Comparison of ENCODE assay signal across 29 cellular contexts in the genomic region with DNA sequence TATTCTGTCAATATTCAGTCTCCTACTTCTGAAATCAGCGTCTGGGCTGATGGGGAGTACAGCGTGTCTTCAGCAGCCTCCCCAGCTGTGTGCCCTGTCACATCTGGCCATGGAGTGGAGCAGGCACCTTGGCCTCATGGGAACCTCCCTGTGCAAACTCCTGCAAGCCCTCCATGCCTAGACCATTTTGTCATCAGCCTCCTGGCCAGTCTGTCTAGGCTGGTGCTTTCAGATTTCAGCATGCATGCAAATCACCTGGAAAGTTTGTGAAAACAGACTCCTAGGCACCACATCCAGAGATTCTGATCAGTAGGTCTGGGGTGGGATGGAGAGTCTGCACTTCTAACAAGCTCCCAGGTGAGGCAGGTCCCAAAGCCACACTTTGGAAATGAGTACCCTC. TPM values are rescaled to one million over a fixed set of nuclear protein-coding genes. Genes with fewer than 3 reads are reported as not detected.
"Had no signal": no experiment of that assay in that cellular context is flagged by ENCODE, and none has a peak within 500 bp of the region (broad histone marks: within the 10 kb centered on the region; RNA-seq: fewer than 3 reads in every experiment).

No MANE protein-coding gene starts in this region.

- H3K36me3 ChIP-seq: left lung, neutrophil, ovary, transverse colon, uterus had no signal

- H3K9me3 Mint-ChIP-seq: activated CD4-positive, alpha-beta memory T cell treated with anti-CD3 and anti-CD28 coated beads, Interleukin-2, amount 10 ng/mL, durations not matched to agents 7 days and 5 days; nephron had no signal

- H3K36me3 Mint-ChIP-seq: brain, immature natural killer cell had no signal

- H3K4me1 ChIP-seq: left lung, psoas muscle, transverse colon, uterus had no signal

- H3K4me1 Mint-ChIP-seq: brain, immature natural killer cell, nephron had no signal

- H3K9me3 ChIP-seq: left lung, neutrophil, ovary, psoas muscle, transverse colon, uterus had no signal

- H3K4me3 Mint-ChIP-seq: activated CD4-positive, alpha-beta memory T cell treated with anti-CD3 and anti-CD28 coated beads, Interleukin-2, amount 10 ng/mL, durations not matched to agents 7 days and 5 days; activated naive CD4-positive, alpha-beta T cell treated with anti-CD3 and anti-CD28 coated beads for 36 hours; activated T-cell treated with anti-CD3 and anti-CD28 coated beads, Interleukin-2, amount 50 U/mL, for 72 hours; brain; dendritic cell treated with granulocyte-macrophage colony-stimulating factor and Interleukin-4, amounts not matched to agents 40 ng/mL and 50 ng/mL, for 4 days; immature natural killer cell; nephron; T-helper 1 cell treated with Interleukin-12 subunit alpha and Interleukin-12 subunit beta and Interleukin-4 antibody, amounts not matched to agents 30 μg/mL and 1 μg/mL, for 36 hours had no signal

- ATAC-seq: left lung, psoas muscle, right cardiac atrium had no signal

- DNase-seq: activated CD4-positive, alpha-beta memory T cell treated with anti-CD3 and anti-CD28 coated beads, Interleukin-2, amount 10 ng/mL, durations not matched to agents 7 days and 5 days; activated CD4-positive, alpha-beta T cell treated with anti-CD3 and anti-CD28 coated beads for 4 hours; activated CD4-positive, CD25-positive, alpha-beta regulatory T cell; activated effector memory CD4-positive, alpha-beta T cell treated with Interleukin-2 at 50 U/mL for 16 hours; activated naive CD4-positive, alpha-beta T cell treated with anti-CD3 and anti-CD28 coated beads for 36 hours; activated T-cell treated with anti-CD3 and anti-CD28 coated beads, Interleukin-2, amount 50 U/mL, for 72 hours; effector CD8-positive, alpha-beta T cell; erythroblast; foreskin fibroblast; immature natural killer cell; kidney glomerular epithelial cell; left lung; midbrain; ovary; psoas muscle; right cardiac atrium; stimulated activated CD4-positive, alpha-beta T cell treated with anti-CD3 and anti-CD28 coated beads, Interleukin-12 subunit alpha, Interleukin-12 subunit beta, amount 100 ng/mL, for 4 hours; stimulated activated CD4-positive, alpha-beta T cell treated with anti-CD3 and anti-CD28 coated beads, Interleukin-4, amount 100 ng/mL, for 4 hours; transverse colon; uterus had no signal

- H3K27ac ChIP-seq: left lung, neutrophil, ovary, psoas muscle, transverse colon, uterus had no signal

- H3K4me3 ChIP-seq: left lung, ovary, psoas muscle, transverse colon, uterus had no signal

- H3K27me3 ChIP-seq: left lung, neutrophil, ovary, transverse colon had no signal

- H3K27ac Mint-ChIP-seq: activated CD4-positive, alpha-beta memory T cell treated with anti-CD3 and anti-CD28 coated beads, Interleukin-2, amount 10 ng/mL, durations not matched to agents 7 days and 5 days; activated naive CD4-positive, alpha-beta T cell treated with anti-CD3 and anti-CD28 coated beads for 36 hours; activated T-cell treated with anti-CD3 and anti-CD28 coated beads, Interleukin-2, amount 50 U/mL, for 72 hours; dendritic cell treated with granulocyte-macrophage colony-stimulating factor and Interleukin-4, amounts not matched to agents 40 ng/mL and 50 ng/mL, for 4 days; immature natural killer cell; nephron; T-helper 1 cell treated with Interleukin-12 subunit alpha and Interleukin-12 subunit beta and Interleukin-4 antibody, amounts not matched to agents 30 μg/mL and 1 μg/mL, for 36 hours had no signal

RNA-seq across cellular contexts. Expression of gene RGR, which starts 57.4 kb away (rescaled TPM):
- total RNA-seq: activated CD4-positive, alpha-beta memory T cell treated with anti-CD3 and anti-CD28 coated beads, Interleukin-2, amount 10 ng/mL, durations not matched to agents 7 days and 5 days; activated naive CD4-positive, alpha-beta T cell treated with anti-CD3 and anti-CD28 coated beads for 36 hours; activated T-cell treated with anti-CD3 and anti-CD28 coated beads, Interleukin-2, amount 50 U/mL, for 72 hours; cardiac septum; fibroblast of lung; glomerular endothelial cell; left lung; lung microvascular endothelial cell; ovary; psoas muscle; uterus had no signal
- polyA plus RNA-seq: fibroblast of lung, immature natural killer cell, ovary had no signal
